ENCODE assay signal across 25 cellular contexts in genomic region chr4:98619197-98619596, GRCh38. TPM values are rescaled to one million over a fixed set of nuclear protein-coding genes. Genes with fewer than 3 reads are reported as not detected.
DNase-seq lines count a peak whose midpoint lies in the region; ATAC-seq and TF ChIP-seq lines count a peak whose summit lies in the region.
"Had no signal": no experiment of that assay in that cellular context is flagged by ENCODE, and none has a peak within 500 bp of the region (broad histone marks: within the 10 kb centered on the region; RNA-seq: fewer than 3 reads in every experiment).

No MANE protein-coding gene starts in this region.

- TF ChIP-seq POLR2A in esophagus muscularis mucosa (IDR thresholded peaks at IDR 0.05; ENCODE audit: low read depth) = no peak

- H3K27me3 ChIP-seq in esophagus muscularis mucosa = no peaks in the 10 kb centered on the region
- H3K27me3 ChIP-seq in left lung = no peaks in the 10 kb centered on the region
- H3K27me3 ChIP-seq: SJSA1 had no signal

- peaks cover 2 to 8% of the 10 kb centered on the region in 2 donors for H3K4me1 Mint-ChIP-seq in stimulated activated naive B cell treated with anti-CD40 and anti-IgM and Interleukin-4, amounts not matched to agents 10 μg/mL and 1 μg/mL and 100 μg/mL, for 72 hours

- in situ Hi-C loops in SK-MEL-5 (cut with HindIII; ENCODE audit: low pct_unique_long_range_greater_than_20kb, low sequenced_read_pairs) = no loop called here

- no peaks in the 10 kb centered on the region for H3K9me3 Mint-ChIP-seq in stimulated activated naive B cell treated with anti-CD40 and anti-IgM and Interleukin-4, amounts not matched to agents 10 μg/mL and 1 μg/mL and 100 μg/mL, for 72 hours
- H3K9me3 Mint-ChIP-seq: CD8-positive, alpha-beta T cell had no signal

- no peaks in the 10 kb centered on the region for H3K36me3 Mint-ChIP-seq in stimulated activated naive B cell treated with anti-CD40 and anti-IgM and Interleukin-4, amounts not matched to agents 10 μg/mL and 1 μg/mL and 100 μg/mL, for 72 hours
- H3K36me3 Mint-ChIP-seq: CD8-positive, alpha-beta T cell had no signal

- H3K27me3 Mint-ChIP-seq in stimulated activated naive B cell treated with anti-CD40 and anti-IgM and Interleukin-4, amounts not matched to agents 10 μg/mL and 1 μg/mL and 100 μg/mL, for 72 hours = no peaks in the 10 kb centered on the region

- CTCF ChIA-PET in HEK293T (lab: Yijun Ruan, JAX) = no interaction called here

- no peak overlapping the region for H3K27ac Mint-ChIP-seq in stimulated activated naive B cell treated with anti-CD40 and anti-IgM and Interleukin-4, amounts not matched to agents 10 μg/mL and 1 μg/mL and 100 μg/mL, for 72 hours
- H3K27ac Mint-ChIP-seq: CD8-positive, alpha-beta T cell had no signal

- POLR2A ChIA-PET in HEK293T (lab: Yijun Ruan, JAX) = interaction anchor here (1.7 kb wide), 1 partner anchor 358 kb away, joined by 4 read pairs; the partner anchor contains the start of gene RAP1GDS1

- H3K4me3 ChIP-seq in esophagus muscularis mucosa = no peak overlapping the region
- H3K4me3 ChIP-seq in left lung = no peak overlapping the region
- H3K4me3 ChIP-seq: HAP-1, PC-9, SJSA1 had no signal

- DNase-seq in HEK293T (ENCODE audit: extremely low spot score) (peak; percentile 31), SK-MEL-5 (ENCODE audit: low read depth, low spot score) (peak; percentile 6), esophagus muscularis mucosa (ENCODE audit: extremely low spot score) (peak; percentile 29), pons (ENCODE audit: low spot score) (peak; percentile 53), left lung (no peak), C1 segment of cervical spinal cord (lab: John Stamatoyannopoulos, UW) (no peak)
- no peak for DNase-seq in stimulated activated naive B cell treated with anti-CD40 and anti-IgM and Interleukin-4, amounts not matched to agents 10 μg/mL and 1 μg/mL and 100 μg/mL, for 72 hours
- DNase-seq: Caco-2; CD8-positive, alpha-beta T cell; DMS79 treated with DMSO at 0.1 percent for 48 hours; GOT3; Karpas-422; MV-4-11; NCI-H1105 treated with DMSO at 0.1 percent for 48 hours; NCI-H146; NCI-H2029; NCI-H2227 treated with DMSO at 0.1 percent for 48 hours; NCI-H526 treated with DMSO at 0.1 percent for 48 hours; PC-9 had no signal

- H3K27ac ChIP-seq in esophagus muscularis mucosa (replicated peaks in 1 of 4) (no peak overlapping the region), left lung (no peak overlapping the region)
- H3K27ac ChIP-seq: C4-2B, HL-60, PC-9, SJSA1 had no signal

- no peak for TF ChIP-seq CTCF in esophagus muscularis mucosa (IDR thresholded peaks at IDR 0.05)
- TF ChIP-seq CTCF in left lung (IDR thresholded peaks at IDR 0.05) = no peak

- no peaks in the 10 kb centered on the region for H3K9me3 ChIP-seq in esophagus muscularis mucosa
- no peaks in the 10 kb centered on the region for H3K9me3 ChIP-seq in left lung
- H3K9me3 ChIP-seq: Caco-2, HAP-1, SJSA1 had no signal

- intact Hi-C loops in esophagus muscularis mucosa (cut with DNase I) = no loop called here
- intact Hi-C loops in left lung (cut with DNase I) = no loop called here

- no peak overlapping the region for H3K4me3 Mint-ChIP-seq in stimulated activated naive B cell treated with anti-CD40 and anti-IgM and Interleukin-4, amounts not matched to agents 10 μg/mL and 1 μg/mL and 100 μg/mL, for 72 hours
- H3K4me3 Mint-ChIP-seq: CD8-positive, alpha-beta T cell had no signal

- peaks cover 0 to 10% (median 9%) of the 10 kb centered on the region in 4 donors for H3K4me1 ChIP-seq in esophagus muscularis mucosa
- no peaks in the 10 kb centered on the region for H3K4me1 ChIP-seq in left lung

- whole genome bisulfite sequencing in esophagus muscularis mucosa = 92% methylated on average over 2 of the region's 2 CpGs

- no peaks in the 10 kb centered on the region for H3K36me3 ChIP-seq in esophagus muscularis mucosa
- H3K36me3 ChIP-seq in left lung = no peaks in the 10 kb centered on the region
- H3K36me3 ChIP-seq: HAP-1, SJSA1 had no signal

- no peak for TF ChIP-seq EP300 in esophagus muscularis mucosa (IDR thresholded peaks at IDR 0.05)

- ATAC-seq in stimulated activated naive B cell treated with anti-CD40 and anti-IgM and Interleukin-4, amounts not matched to agents 10 μg/mL and 1 μg/mL and 100 μg/mL, for 72 hours (replicated peaks) = no peak
- no peak for ATAC-seq in HG03469 (IDR thresholded peaks at IDR 0.05; ENCODE audit: unreplicated experiment)
- ATAC-seq in left lung = no peak
- ATAC-seq: CD8-positive, alpha-beta T cell; Right ventricle myocardium inferior had no signal

TF ChIP-seq in HEK293T, 16 proteins besides CTCF, POLR2A, EP300 and RAD21:
- TF ChIP-seq BHLHE40 (IDR thresholded peaks at IDR 0.05; ENCODE audit: borderline replicate concordance) = no peak
- TF ChIP-seq SP1 (IDR thresholded peaks at IDR 0.05) = no peak
- peak; percentile 48 for TF ChIP-seq PKNOX1 (IDR thresholded peaks at IDR 0.05)
- TF ChIP-seq HDGF (IDR thresholded peaks at IDR 0.05; ENCODE audit: borderline replicate concordance) = no peak
- TF ChIP-seq FOXK2 (IDR thresholded peaks at IDR 0.05) = no peak
- no peak for TF ChIP-seq FOXA1 (IDR thresholded peaks at IDR 0.05)
- TF ChIP-seq CTBP1 (IDR thresholded peaks at IDR 0.05; ENCODE audit: borderline replicate concordance) = no peak
- no peak for TF ChIP-seq ELF4 (IDR thresholded peaks at IDR 0.05)
- TF ChIP-seq TARDBP (IDR thresholded peaks at IDR 0.05) = no peak
- TF ChIP-seq FOXM1 (IDR thresholded peaks at IDR 0.05; ENCODE audit: borderline replicate concordance) = no peak
- TF ChIP-seq ARNT (IDR thresholded peaks at IDR 0.05) = peak; percentile 46; the same call in 1 of the 2 replicates
- TF ChIP-seq NFRKB (IDR thresholded peaks at IDR 0.05) = no peak
- no peak for TF ChIP-seq L3MBTL2 (conservative IDR thresholded peaks at IDR 0.05)
- TF ChIP-seq ZNF384 (IDR thresholded peaks at IDR 0.05) = no peak
- no peak for TF ChIP-seq SUZ12 (IDR thresholded peaks at IDR 0.05)
- no peak for TF ChIP-seq LEF1 (IDR thresholded peaks at IDR 0.05; ENCODE audit: borderline replicate concordance)

RNA-seq across cellular contexts. Expression of gene TSPAN5, which starts 39.2 kb away (rescaled TPM):
- total RNA-seq in SK-MEL-5 (2014; rRNA removed; shearing (Covaris generic)) = 0.61 and 1.2 TPM in 2 replicates
- polyA plus RNA-seq in SK-MEL-5 (2015; cell fraction: cytosol; rRNA removed) = 1.0 and 1.1 TPM in 2 replicates
- 0.91 and 1.3 TPM in 2 replicates for polyA plus RNA-seq in SK-MEL-5 (2015; cell fraction: nucleus; rRNA removed)
- total RNA-seq in esophagus muscularis mucosa (10 to 100 TPM in 3 of 4 donors, 1 to 10 TPM in 1; 9.1 to 16.8 (median 13.3) TPM), left lung (10 to 100 TPM; 11.9 to 16.9 TPM)

Comparison
In these comparisons a context has a peak if more than half of its experiments do, and no peak if none do; other contexts are left out.
1. DNase-seq: peak in HEK293T (single experiment), SK-MEL-5 (single experiment), esophagus muscularis mucosa (single experiment) and pons (single experiment); none in stimulated activated naive B cell treated with anti-CD40 and anti-IgM and Interleukin-4, amounts not matched to agents 10 μg/mL and 1 μg/mL and 100 μg/mL, for 72 hours (single experiment), left lung (0 of 2) and C1 segment of cervical spinal cord (0 of 14).